In the genomic region with DNA sequence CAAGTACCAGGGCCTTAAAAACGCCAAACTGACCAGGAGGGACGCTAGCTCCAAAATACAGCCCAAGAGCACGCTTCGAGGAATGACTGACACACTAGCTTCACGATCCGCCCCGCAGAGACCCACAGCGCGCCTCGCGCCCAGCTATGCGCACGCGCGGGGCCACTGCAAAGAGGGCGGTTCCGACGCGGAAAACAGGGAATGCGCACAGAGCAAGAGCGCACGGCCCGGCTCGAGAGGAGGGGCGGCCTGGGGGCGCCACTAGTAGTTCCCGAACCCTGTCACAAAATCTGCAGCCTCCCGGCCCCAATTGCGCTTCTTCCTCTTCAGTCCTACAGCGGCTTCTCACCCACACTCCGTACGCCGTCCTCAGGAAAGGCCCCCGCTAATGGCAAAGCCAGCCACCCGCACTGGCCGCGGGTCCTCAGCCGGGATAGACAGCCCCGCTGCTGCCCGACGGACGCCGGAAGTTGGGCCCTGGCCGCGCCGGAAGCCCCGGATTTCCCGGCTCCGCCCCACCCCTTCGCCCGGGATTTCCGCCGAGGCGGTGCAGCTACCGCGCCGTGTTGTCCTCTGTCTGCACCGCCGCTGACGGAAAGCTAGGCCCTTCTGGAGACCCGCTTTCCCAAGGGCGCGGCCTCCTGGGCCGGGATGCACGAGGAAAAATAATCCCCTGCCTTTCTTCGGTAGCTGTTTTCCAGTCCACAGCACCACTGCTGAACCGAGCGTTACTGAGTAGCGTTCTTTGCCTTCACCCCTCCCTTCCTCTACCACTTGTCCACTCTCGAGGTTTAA, we compare ENCODE assay signal across 8 cellular contexts. TPM values are rescaled to one million over a fixed set of nuclear protein-coding genes. Genes with fewer than 3 reads are reported as not detected.
DNase-seq lines count a peak whose midpoint lies in the region; ATAC-seq and TF ChIP-seq lines count a peak whose summit lies in the region.

A gene with protein sequence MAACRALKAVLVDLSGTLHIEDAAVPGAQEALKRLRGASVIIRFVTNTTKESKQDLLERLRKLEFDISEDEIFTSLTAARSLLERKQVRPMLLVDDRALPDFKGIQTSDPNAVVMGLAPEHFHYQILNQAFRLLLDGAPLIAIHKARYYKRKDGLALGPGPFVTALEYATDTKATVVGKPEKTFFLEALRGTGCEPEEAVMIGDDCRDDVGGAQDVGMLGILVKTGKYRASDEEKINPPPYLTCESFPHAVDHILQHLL (minus strand): TSS at position 472 of the 795 bp plus-strand sequence. CDS start 14,061 bp downstream, outside the sequence.

- peak within 1 kb of the TSS; percentile 87 to 97 (median 93) for H3K27ac Mint-ChIP-seq in CD14-positive monocyte
- peak within 1 kb of the TSS; percentile 93 for H3K27ac Mint-ChIP-seq in activated CD8-positive, alpha-beta T cell treated with anti-CD3 and anti-CD28 coated beads for 36 hours

- H3K4me3 Mint-ChIP-seq in CD14-positive monocyte = peak within 1 kb of the TSS; percentile 97 to 100
- H3K4me3 Mint-ChIP-seq in activated CD8-positive, alpha-beta T cell treated with anti-CD3 and anti-CD28 coated beads for 36 hours = peak within 1 kb of the TSS; percentile 89

- ATAC-seq in GM19328 (IDR thresholded peaks at IDR 0.05; ENCODE audit: unreplicated experiment) = peak; percentile 86
- ATAC-seq in HG03469 (IDR thresholded peaks at IDR 0.05; ENCODE audit: unreplicated experiment) = peak; percentile 72
- peak; percentile 90 for ATAC-seq in activated CD8-positive, alpha-beta T cell treated with anti-CD3 and anti-CD28 coated beads for 36 hours
- ATAC-seq in lower lobe of right lung = peak; percentile 97 to 99

- no peaks in the 10 kb centered on the region for H3K9me3 ChIP-seq in lower lobe of right lung

- peak; percentile 51 for DNase-seq in CD14-positive monocyte (ENCODE audit: low spot score)
- DNase-seq in NCI-H82 treated with DMSO at 0.1 percent for 48 hours (lab: John Stamatoyannopoulos, UW; ENCODE audit: unreplicated experiment) = peak; percentile 39
- peak; percentile 80 for DNase-seq in activated CD8-positive, alpha-beta T cell treated with anti-CD3 and anti-CD28 coated beads for 36 hours
- DNase-seq in ecto neural progenitor cell (ENCODE audit: low spot score) = peak; percentile 93
- DNase-seq in lower lobe of right lung = peak; percentile 88
- DNase-seq in stimulated activated CD4-positive, alpha-beta T cell treated with anti-CD3 and anti-CD28 coated beads, TNF-alpha, amount 100 ng/mL, for 24 hours (ENCODE audit: low read depth in 3 of 3) = peak; percentile 70 to 84 (median 73)

- peaks cover 20 to 23% of the 10 kb centered on the region in 2 donors for H3K36me3 Mint-ChIP-seq in CD14-positive monocyte
- H3K36me3 Mint-ChIP-seq in activated CD8-positive, alpha-beta T cell treated with anti-CD3 and anti-CD28 coated beads for 36 hours (ENCODE audit: low read depth) = peaks cover 30% of the 10 kb centered on the region

- POLR2A ChIA-PET in activated CD8-positive, alpha-beta T cell treated with anti-CD3 and anti-CD28 coated beads for 36 hours (lab: Charles Lee) = interaction anchor here (1.0 to 2.3 kb wide), 9 partner anchors 12 to 277 kb away, joined by 3 to 6 read pairs (median 3); a partner anchor contains a TSS

- no peaks in the 10 kb centered on the region for H3K9me3 Mint-ChIP-seq in CD14-positive monocyte
- no peaks in the 10 kb centered on the region for H3K9me3 Mint-ChIP-seq in activated CD8-positive, alpha-beta T cell treated with anti-CD3 and anti-CD28 coated beads for 36 hours

- intact Hi-C loops in CD14-positive monocyte (cut with micrococcal nuclease) = no loop called here
- intact Hi-C loops in activated CD8-positive, alpha-beta T cell treated with anti-CD3 and anti-CD28 coated beads for 36 hours (cut with micrococcal nuclease) = no loop called here
- intact Hi-C loops in lower lobe of right lung (cut with DNase I) = no loop called here

- TF ChIP-seq CTCF in CD14-positive monocyte (IDR thresholded peaks at IDR 0.05) = no peak
- no peak for TF ChIP-seq CTCF in activated CD8-positive, alpha-beta T cell treated with anti-CD3 and anti-CD28 coated beads for 36 hours (IDR thresholded peaks at IDR 0.05)
- TF ChIP-seq CTCF in lower lobe of right lung (IDR thresholded peaks at IDR 0.05) = no peak

- H3K4me3 ChIP-seq in lower lobe of right lung = peak within 1 kb of the TSS; percentile 74

- H3K27me3 Mint-ChIP-seq in CD14-positive monocyte (ENCODE audit: low read depth in 3 of 3) = no peaks in the 10 kb centered on the region
- no peaks in the 10 kb centered on the region for H3K27me3 Mint-ChIP-seq in activated CD8-positive, alpha-beta T cell treated with anti-CD3 and anti-CD28 coated beads for 36 hours

- H3K27me3 ChIP-seq in lower lobe of right lung (ENCODE audit: low read depth) = no peaks in the 10 kb centered on the region

- CTCF ChIA-PET in activated CD8-positive, alpha-beta T cell treated with anti-CD3 and anti-CD28 coated beads for 36 hours (lab: Charles Lee) = interaction anchor here (0.6 to 3.0 kb wide), 4 partner anchors 8 to 964 kb away, joined by 3 to 10 read pairs (median 4); no protein-coding TSS in a partner anchor

- H3K4me1 Mint-ChIP-seq in CD14-positive monocyte = peaks cover 31% of the 10 kb centered on the region
- peaks cover 37% of the 10 kb centered on the region for H3K4me1 Mint-ChIP-seq in activated CD8-positive, alpha-beta T cell treated with anti-CD3 and anti-CD28 coated beads for 36 hours (ENCODE audit: low read depth)

- H3K36me3 ChIP-seq in lower lobe of right lung = peaks cover 22% of the 10 kb centered on the region

- H3K27ac ChIP-seq in lower lobe of right lung = peak within 1 kb of the TSS; percentile 89

- H3K4me1 ChIP-seq in lower lobe of right lung = peaks cover 32% of the 10 kb centered on the region

RNA-seq across cellular contexts. Expression of the gene that starts here (rescaled TPM):
- polyA plus RNA-seq in CD14-positive monocyte = 10 to 100 TPM; 30.6 to 38.1 TPM
- 10 to 100 TPM; 28.1 to 32.2 TPM for total RNA-seq in activated CD8-positive, alpha-beta T cell treated with anti-CD3 and anti-CD28 coated beads for 36 hours
- 37.7 TPM for total RNA-seq in lower lobe of right lung

Comparison
In these comparisons a context has a peak if more than half of its experiments do, and no peak if none do; other contexts are left out.
1. Peak in every context shown above with its lines: DNase-seq, ATAC-seq, H3K4me3 ChIP-seq and H3K27ac ChIP-seq.
2. DNase-seq: peak in every context shown above with its lines; median percentile 93 in ecto neural progenitor cell; 88 in lower lobe of right lung; 80 in activated CD8-positive, alpha-beta T cell treated with anti-CD3 and anti-CD28 coated beads for 36 hours; 73 in stimulated activated CD4-positive, alpha-beta T cell treated with anti-CD3 and anti-CD28 coated beads, TNF-alpha, amount 100 ng/mL, for 24 hours; 51 in CD14-positive monocyte; 39 in NCI-H82 treated with DMSO at 0.1 percent for 48 hours.